ENCODE assay signal across 8 cellular contexts in genomic region chr10:80204193-80204714, GRCh38. TPM values are rescaled to one million over a fixed set of nuclear protein-coding genes. Genes with fewer than 3 reads are reported as not detected.
DNase-seq lines count a peak whose midpoint lies in the region; ATAC-seq and TF ChIP-seq lines count a peak whose summit lies in the region.

No MANE protein-coding gene starts in this region.

- no peaks in the 10 kb centered on the region for H3K27me3 ChIP-seq in DOHH2 (ENCODE audit: control insufficient read depth, low read length)
- no peaks in the 10 kb centered on the region for H3K27me3 ChIP-seq in MM.1S (replicated peaks; ENCODE audit: insufficient read depth, low read length)
- H3K27me3 ChIP-seq in right lobe of liver, result no peaks in the 10 kb centered on the region
- no peaks in the 10 kb centered on the region for H3K27me3 ChIP-seq in tibial artery

- WGBS in right lobe of liver (ENCODE audit: insufficient coverage, low coverage, low lambda C conversion rate, missing lambda C conversion rate), result 0% methylated on average over 9 of the region's 9 CpGs

- H3K27ac ChIP-seq in DOHH2 (ENCODE audit: low read depth, low read length) (peak overlapping the region; percentile 35), MM.1S (ENCODE audit: low read length) (peak overlapping the region; percentile 61; the same call in 1 of the 2 replicates), caudate nucleus (ENCODE audit: low read depth, low read length) (peak overlapping the region; percentile 75), right lobe of liver (peak overlapping the region; percentile 91 to 99 (median 98)), tibial artery (peak overlapping the region; percentile 94 to 98)

- TF ChIP-seq CTCF in DOHH2 (IDR thresholded peaks at IDR 0.05; ENCODE audit: low read depth, low read length, poor library complexity, severe bottlenecking) (no peak), MM.1S (IDR thresholded peaks at IDR 0.05; ENCODE audit: low read length) (no peak), right lobe of liver (IDR thresholded peaks at IDR 0.05) (no peak), tibial artery (IDR thresholded peaks at IDR 0.05) (no peak)

- intact Hi-C loops in right lobe of liver (cut with DNase I), result loop anchor here in 1 of 2 donors (10.0 kb wide), 1 partner anchor 49 kb away; no protein-coding TSS in a partner anchor
- intact Hi-C loops in tibial artery (cut with DNase I; ENCODE audit: low total_unique reads), result no loop called here

- no peaks in the 10 kb centered on the region for H3K9me3 ChIP-seq in DOHH2 (ENCODE audit: control insufficient read depth, insufficient read depth, low read length)
- no peaks in the 10 kb centered on the region for H3K9me3 ChIP-seq in MM.1S (replicated peaks; ENCODE audit: insufficient read depth, low read length)
- no peaks in the 10 kb centered on the region for H3K9me3 ChIP-seq in right lobe of liver
- no peaks in the 10 kb centered on the region for H3K9me3 ChIP-seq in tibial artery

- H2AFZ ChIP-seq in MM.1S (ENCODE audit: low read length), result 0 out of 2 replicates have a peak overlapping the region, but pooled peaks have one; percentile 42

- H3K4me1 ChIP-seq in DOHH2 (ENCODE audit: control insufficient read depth, low read length) (peaks cover 35% of the 10 kb centered on the region), MM.1S (ENCODE audit: low read length) (peaks cover 27% of the 10 kb centered on the region), right lobe of liver (peaks cover 0 to 54% (median 19%) of the 10 kb centered on the region in 4 donors), tibial artery (peaks cover 5 to 85% (median 68%) of the 10 kb centered on the region in 4 donors)

- ATAC-seq in right lobe of liver (peak; percentile 39 to 52 (median 44)), HG02973 (IDR thresholded peaks at IDR 0.05; ENCODE audit: unreplicated experiment) (no peak)

- peaks cover 19% of the 10 kb centered on the region for H3K36me3 ChIP-seq in DOHH2 (ENCODE audit: control insufficient read depth, low read length)
- H3K36me3 ChIP-seq in MM.1S (replicated peaks; ENCODE audit: insufficient read depth, low read length), result no peaks in the 10 kb centered on the region
- no peaks in the 10 kb centered on the region for H3K36me3 ChIP-seq in right lobe of liver
- H3K36me3 ChIP-seq in tibial artery, result no peaks in the 10 kb centered on the region

- H3F3A ChIP-seq in DOHH2 (ENCODE audit: control insufficient read depth, insufficient read depth) (0 out of 2 replicates have a peak, but pooled peaks cover 4% of the 10 kb centered on the region), MM.1S (ENCODE audit: insufficient read depth, low read length) (peaks cover 22% of the 10 kb centered on the region)

- H3K4me2 ChIP-seq in DOHH2 (ENCODE audit: low read length) (peak overlapping the region; percentile 89), MM.1S (ENCODE audit: low read depth, low read length) (peak overlapping the region; percentile 91)

- peak overlapping the region; percentile 86 for H3K4me3 ChIP-seq in DOHH2 (ENCODE audit: low read length)
- peak overlapping the region; percentile 96 for H3K4me3 ChIP-seq in MM.1S (ENCODE audit: low read length)
- H3K4me3 ChIP-seq in right lobe of liver, result peak overlapping the region; percentile 84 to 93 (median 89)
- peak overlapping the region; percentile 76 to 96 for H3K4me3 ChIP-seq in tibial artery

- TF ChIP-seq POLR2A in right lobe of liver (IDR thresholded peaks at IDR 0.05), result peak; percentile 76

- H3K79me2 ChIP-seq in DOHH2 (ENCODE audit: control insufficient read depth, low read length) (peaks cover 60% of the 10 kb centered on the region), MM.1S (ENCODE audit: low read length) (peaks cover 61% of the 10 kb centered on the region)

- DNase-seq in MM.1S (no peak), caudate nucleus (lab: John Stamatoyannopoulos, UW) (no peak), right lobe of liver (peak; percentile 59 to 70 (median 67)), tibial artery (no peak), NCI-H2196 (lab: John Stamatoyannopoulos, UW; ENCODE audit: unreplicated experiment) (no peak)
- no peak for DNase-seq in effector CD4-positive, alpha-beta T cell

- H4K20me1 ChIP-seq in DOHH2 (ENCODE audit: control insufficient read depth, insufficient read depth, low read depth, low read length), result peaks cover 5% of the 10 kb centered on the region
- H4K20me1 ChIP-seq in MM.1S (ENCODE audit: insufficient read depth, low read length), result no peaks in the 10 kb centered on the region

- no peaks in the 10 kb centered on the region for H3K9me2 ChIP-seq in DOHH2 (replicated peaks; ENCODE audit: control insufficient read depth, low read length)
- no peaks in the 10 kb centered on the region for H3K9me2 ChIP-seq in MM.1S (replicated peaks; ENCODE audit: insufficient read depth, low read length)

- peak overlapping the region; percentile 90 for H3K9ac ChIP-seq in MM.1S (ENCODE audit: low read length)

RNA-seq across cellular contexts. Expression of gene ANXA11, which starts 1.1 kb away (rescaled TPM):
- total RNA-seq in right lobe of liver, result 100 to 1,000 TPM in 1 of 6 experiments, 10 to 100 TPM in 5; 41.7 to 100 (median 55.6) TPM

Comparison
In these comparisons a context has a peak if more than half of its experiments do, and no peak if none do; other contexts are left out.
1. H3K27ac ChIP-seq: peak in every context shown above with its lines; median percentile 98 in right lobe of liver; 96 in tibial artery; 75 in caudate nucleus; 61 in MM.1S; 35 in DOHH2.
2. DNase-seq: peak in right lobe of liver (3 of 3); none in MM.1S (single experiment), caudate nucleus (0 of 61), tibial artery (0 of 2), effector CD4-positive, alpha-beta T cell (single experiment) and NCI-H2196 (single experiment).
3. Peak in every context shown above with its lines, with median percentiles within 50 percentile points of each other: H3K4me3 ChIP-seq.